ENCODE assay signal across 27 cellular contexts in genomic region chr9:112184946-112185345, GRCh38. TPM values are rescaled to one million over a fixed set of nuclear protein-coding genes. Genes with fewer than 3 reads are reported as not detected.
A peak's percentile ranks its signal among the peaks of the same experiment; 100 is the strongest.
DNase-seq lines count a peak whose midpoint lies in the region; ATAC-seq, FAIRE-seq and TF ChIP-seq lines count a peak whose summit lies in the region.
"Had no signal": no experiment of that assay in that cellular context is flagged by ENCODE, and none has a peak within 500 bp of the region (broad histone marks: within the 10 kb centered on the region; RNA-seq: fewer than 3 reads in every experiment).

No MANE protein-coding gene starts in this region.

- no peaks in the 10 kb centered on the region for H3K27me3 ChIP-seq in HepG2 (ENCODE audit: control insufficient read depth in 1 of 2, insufficient read depth in 2 of 2, low read length in 2 of 2)
- H3K27me3 ChIP-seq in right lobe of liver = no peaks in the 10 kb centered on the region
- H3K27me3 ChIP-seq in SJCRH30 = no peaks in the 10 kb centered on the region
- H3K27me3 ChIP-seq in thyroid gland = no peaks in the 10 kb centered on the region
- H3K27me3 ChIP-seq: BE2C, BLaER1 had no signal

- 94% methylated on average over 2 of the region's 2 CpGs for WGBS in HepG2 (ENCODE audit: low lambda C conversion rate)
- WGBS in right lobe of liver (ENCODE audit: insufficient coverage, low coverage, low lambda C conversion rate, missing lambda C conversion rate) = 90% methylated on average over 2 of the region's 2 CpGs
- 89 to 93% methylated on average over 2 of the region's 2 CpGs for WGBS in thyroid gland, 2 donors

- no peak overlapping the region for H3K4me3 ChIP-seq in HepG2 (replicated peaks in 1 of 3; ENCODE audit: insufficient read depth in 1 of 3, low read depth in 2 of 3, low read length in 3 of 3)
- no peak overlapping the region for H3K4me3 ChIP-seq in right lobe of liver
- no peak overlapping the region for H3K4me3 ChIP-seq in SJCRH30
- H3K4me3 ChIP-seq in thyroid gland (replicated peaks in 1 of 3) = no peak overlapping the region
- H3K4me3 ChIP-seq: BLaER1, GM12878 had no signal

- no peaks in the 10 kb centered on the region for H4K20me1 ChIP-seq in HepG2 (ENCODE audit: insufficient read depth, low read length)
- H4K20me1 ChIP-seq: BLaER1 had no signal

- H3K9ac ChIP-seq in HepG2 (ENCODE audit: insufficient read depth, low read depth, low read length) = no peak overlapping the region
- H3K9ac ChIP-seq: BLaER1 had no signal

- no peak overlapping the region for H2AFZ ChIP-seq in HepG2 (ENCODE audit: low read length)

- intact Hi-C loops in HepG2 (cut with micrococcal nuclease; ENCODE audit: unreplicated experiment) = no loop called here
- intact Hi-C loops in right lobe of liver (cut with DNase I) = no loop called here
- intact Hi-C loops in thyroid gland (cut with DNase I) = no loop called here

- in situ Hi-C loops in HepG2 (cut with HindIII; ENCODE audit: extremely low pct_ligation_motif_present, low pct_unique_long_range_greater_than_20kb) = no loop called here

- TF ChIP-seq EP300 in HepG2 (IDR thresholded peaks at IDR 0.05; ENCODE audit: low read depth in 2 of 2, low read length in 2 of 2) (no peak), HepG2 (CRISPR knock-in tag; IDR thresholded peaks at IDR 0.05; ENCODE audit: borderline replicate concordance) (no peak)

- ATAC-seq in HepG2 (no peak), right lobe of liver (no peak), HG03045 (IDR thresholded peaks at IDR 0.05; ENCODE audit: unreplicated experiment) (no peak), HG02981 (IDR thresholded peaks at IDR 0.05; ENCODE audit: unreplicated experiment) (no peak)
- ATAC-seq: GM12878 had no signal

- H3K9me3 ChIP-seq in HepG2 (ENCODE audit: low read length) (no peaks in the 10 kb centered on the region), right lobe of liver (no peaks in the 10 kb centered on the region), SJCRH30 (replicated peaks) (no peaks in the 10 kb centered on the region; the same call in none of the 2 replicates), thyroid gland (no peaks in the 10 kb centered on the region)
- H3K9me3 ChIP-seq: BE2C had no signal

- TF ChIP-seq RAD21 in HepG2 (CRISPR knock-in tag; IDR thresholded peaks at IDR 0.05) = no peak

- no peaks in the 10 kb centered on the region for H3K36me3 ChIP-seq in HepG2 (replicated peaks in 1 of 2; ENCODE audit: control insufficient read depth in 1 of 2, insufficient read depth in 2 of 2, low read length in 2 of 2)
- no peaks in the 10 kb centered on the region for H3K36me3 ChIP-seq in right lobe of liver
- H3K36me3 ChIP-seq in SJCRH30 = no peaks in the 10 kb centered on the region
- H3K36me3 ChIP-seq in thyroid gland = no peaks in the 10 kb centered on the region
- H3K36me3 ChIP-seq: BE2C, BLaER1 had no signal

- DNase-seq in HepG2 (ENCODE audit: low spot score) = no peak
- DNase-seq in right lobe of liver = no peak
- DNase-seq in SJCRH30 = peak; percentile 51 to 78
- peak; percentile 88 for DNase-seq in myocyte (ENCODE audit: low read depth)
- no peak for DNase-seq in thyroid gland
- DNase-seq: 8988T; ACHN; BE2C; C1 segment of cervical spinal cord; CD4-positive, alpha-beta memory T cell; CD4-positive, CD25-positive, alpha-beta regulatory T cell; CD8-positive, alpha-beta memory T cell; COR-L47; DMS 273 treated with DMSO at 0.1 percent for 48 hours; DMS153; DMS53; DMS79; DND-41; EL; GDM1 had no signal

- FAIRE-seq in HepG2 (lab: Jason Lieb, UNC) = no peak
- FAIRE-seq: A204.1, GM12878, GM12892, GM18507 had no signal

- no peak overlapping the region for H3K4me2 ChIP-seq in HepG2 (ENCODE audit: low read depth, low read length)
- H3K4me2 ChIP-seq: BLaER1 had no signal

- H3K4me1 ChIP-seq in HepG2 (ENCODE audit: insufficient read depth, low read length) (peaks cover 17% of the 10 kb centered on the region), right lobe of liver (no peaks in the 10 kb centered on the region), SJCRH30 (peaks cover 33% of the 10 kb centered on the region), thyroid gland (no peaks in the 10 kb centered on the region)
- H3K4me1 ChIP-seq: BE2C had no signal

- no peaks in the 10 kb centered on the region for H3K79me2 ChIP-seq in HepG2 (ENCODE audit: insufficient read depth, low read length)

- CTCF ChIA-PET in HepG2 (lab: Yijun Ruan, JAX; ENCODE audit: low intra/inter-chr PET ratio, low total read pairs) = no interaction called here

- POLR2A ChIA-PET in HepG2 (lab: Yijun Ruan, JAX) = no interaction called here

- no TSS peak for BruUV-seq in HepG2 (replicated peaks; lab: Mats Ljungman, UMichigan)

- TF ChIP-seq CTCF in HepG2 (CRISPR knock-in tag; IDR thresholded peaks at IDR 0.05) (no peak), right lobe of liver (IDR thresholded peaks at IDR 0.05) (no peak), thyroid gland (IDR thresholded peaks at IDR 0.05) (no peak)

- no peak for TF ChIP-seq POLR2A in HepG2 (IDR thresholded peaks at IDR 0.05; ENCODE audit: insufficient read depth in 1 of 2, low read depth in 2 of 2, low read length in 2 of 2)
- no peak for TF ChIP-seq POLR2A in right lobe of liver (IDR thresholded peaks at IDR 0.05)
- no peak for TF ChIP-seq POLR2A in thyroid gland (IDR thresholded peaks at IDR 0.05)

- no peak overlapping the region for H3K27ac ChIP-seq in HepG2 (ENCODE audit: extremely low read length, insufficient read depth, low read length)
- no peak overlapping the region for H3K27ac ChIP-seq in right lobe of liver
- peak overlapping the region; percentile 45 for H3K27ac ChIP-seq in SJCRH30
- no peak overlapping the region for H3K27ac ChIP-seq in thyroid gland
- H3K27ac ChIP-seq: BLaER1 had no signal

TF ChIP-seq in HepG2, 621 proteins besides CTCF, POLR2A, EP300 and RAD21:
- TF ChIP-seq ZNF7 (CRISPR knock-in tag; IDR thresholded peaks at IDR 0.05) (peak; percentile 50; the same call in 1 of the 2 replicates), CBX2 (IDR thresholded peaks at IDR 0.05; ENCODE audit: low read depth, low read length) (no peak), CBX2 (CRISPR knock-in tag; IDR thresholded peaks at IDR 0.05; ENCODE audit: low read depth) (no peak)

RNA-seq across cellular contexts. Expression of gene SUSD1, which starts 9.8 kb away (rescaled TPM):
- total RNA-seq in HepG2 (2016; rRNA removed; fragmentation: Illumina TruSeq; extraction: Trizol) (16.0 and 25.9 TPM in 2 replicates), right lobe of liver (1 to 10 TPM; 2.7 to 7.2 (median 3.9) TPM), myocyte (3.3 and 7.1 TPM in 2 replicates), thyroid gland (10 to 100 TPM in 3 of 4 donors, 1 to 10 TPM in 1; 9.5 to 17.3 (median 13.6) TPM)
- 19.0 and 22.4 TPM in 2 replicates for total RNA-seq in HepG2 (2016; cell fraction: cytosol; rRNA removed; fragmentation: Illumina TruSeq; extraction: Trizol; ENCODE audit: low read depth)
- total RNA-seq in HepG2 (2016; cell fraction: insoluble cytoplasmic fraction; rRNA removed; fragmentation: Illumina TruSeq; extraction: Trizol) = 13.8 and 23.8 TPM in 2 replicates
- total RNA-seq in HepG2 (2016; cell fraction: membrane; rRNA removed; fragmentation: Illumina TruSeq; extraction: Trizol) = 22.6 and 26.9 TPM in 2 replicates
- total RNA-seq in HepG2 (2016; cell fraction: nucleus; rRNA removed; fragmentation: Illumina TruSeq; extraction: Trizol) = 25.3 and 30.6 TPM in 2 replicates
- polyA plus RNA-seq in HepG2 (2011; rRNA removed) = 26.9 and 32.3 TPM in 2 replicates
- 28.5 and 29.1 TPM in 2 replicates for polyA plus RNA-seq in HepG2 (2011; cell fraction: cytosol; rRNA removed)
- polyA plus RNA-seq in HepG2 (2011; cell fraction: nucleus; rRNA removed) = 14.0 and 15.0 TPM in 2 replicates
- polyA plus RNA-seq in HepG2 (2012) = 15.4 and 19.2 TPM in 2 replicates
- polyA plus RNA-seq in HepG2 (2016; cell fraction: cytosol; fragmentation: Illumina TruSeq; extraction: Trizol; ENCODE audit: low read depth) = 8.6 and 9.9 TPM in 2 replicates
- 11.7 and 12.2 TPM in 2 replicates for polyA plus RNA-seq in HepG2 (2016; cell fraction: insoluble cytoplasmic fraction; fragmentation: Illumina TruSeq; extraction: Trizol; ENCODE audit: low read depth)
- polyA plus RNA-seq in HepG2 (2016; cell fraction: membrane; fragmentation: Illumina TruSeq; extraction: Trizol; ENCODE audit: low read depth) = 14.8 and 16.5 TPM in 2 replicates
- 26.8 and 28.0 TPM in 2 replicates for polyA plus RNA-seq in HepG2 (2016; cell fraction: nucleus; fragmentation: Illumina TruSeq; extraction: Trizol; ENCODE audit: insufficient read depth, low read depth)
- polyA minus RNA-seq in HepG2 (2011; rRNA and poly(A)+ RNA removed; ENCODE audit: low replicate concordance) = 11.2 and 45.2 TPM in 2 replicates
- 22.7 and 34.1 TPM in 2 replicates for polyA minus RNA-seq in HepG2 (2011; cell fraction: cytosol; rRNA and poly(A)+ RNA removed)
- 29.7 and 32.4 TPM in 2 replicates for polyA minus RNA-seq in HepG2 (2011; cell fraction: nucleus; rRNA and poly(A)+ RNA removed)
- 17.9 and 19.5 TPM in 2 replicates for total RNA-seq in SJCRH30 (2014; rRNA removed; shearing (Covaris generic))
- polyA plus RNA-seq in myocyte (2012) = 1.1 TPM

Comparison
In these comparisons a context has a peak if more than half of its experiments do, and no peak if none do; other contexts are left out.
1. DNase-seq: peak in SJCRH30 (2 of 2) and myocyte (single experiment); none in HepG2 (single experiment), right lobe of liver (0 of 3) and thyroid gland (0 of 2).